11 cellular contexts compared by ENCODE assay signal in the genomic region with DNA sequence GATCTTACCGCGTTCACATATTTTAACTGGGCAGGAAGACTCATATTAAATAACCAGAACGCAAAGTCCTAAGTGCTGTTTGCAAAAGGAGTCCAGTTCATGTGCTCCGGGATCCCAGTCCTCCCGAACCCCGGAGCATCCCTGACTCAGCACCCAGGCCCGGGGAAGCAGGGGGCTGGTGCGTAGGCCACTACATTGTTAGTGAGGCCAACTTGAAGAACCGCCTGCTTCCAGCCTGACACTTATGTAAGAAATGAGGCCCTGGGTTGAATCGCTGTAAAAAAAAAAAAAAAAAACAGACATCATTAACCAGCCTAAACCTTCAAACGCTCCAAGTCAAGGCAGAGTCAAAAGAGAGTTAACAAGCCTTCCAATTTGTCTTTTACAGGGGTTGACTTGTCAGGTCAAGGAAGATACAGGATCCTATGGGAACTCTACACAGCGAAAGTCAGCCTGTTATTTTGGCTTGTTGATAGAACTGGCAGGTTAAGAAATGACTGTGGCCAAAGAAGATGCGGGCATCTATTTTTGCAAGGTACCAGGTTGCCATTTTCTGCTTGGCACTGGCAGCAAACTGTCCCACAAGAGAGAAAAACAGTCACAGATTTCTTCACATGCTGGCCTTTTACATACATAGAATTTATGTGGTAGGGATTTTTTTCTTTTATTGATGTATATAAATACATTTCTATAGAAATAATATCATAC.
DNase-seq lines count a peak whose midpoint lies in the region; ATAC-seq, FAIRE-seq and TF ChIP-seq lines count a peak whose summit lies in the region.
"Had no signal": no experiment of that assay in that cellular context is flagged by ENCODE, and none has a peak within 500 bp of the region (broad histone marks: within the 10 kb centered on the region; RNA-seq: fewer than 3 reads in every experiment).

No MANE protein-coding gene starts in this region.

- no peak for FAIRE-seq in HepG2 (lab: Jason Lieb, UNC)
- FAIRE-seq: A204.1, G401.6 had no signal

- H2AFZ ChIP-seq in HepG2 (ENCODE audit: low read length), result peak overlapping the region; percentile 19

- TF ChIP-seq RAD21 in HepG2 (CRISPR knock-in tag; IDR thresholded peaks at IDR 0.05), result no peak

- TF ChIP-seq POLR2A in HepG2 (IDR thresholded peaks at IDR 0.05; ENCODE audit: insufficient read depth in 1 of 2, low read depth in 2 of 2, low read length in 2 of 2), result no peak
- TF ChIP-seq POLR2A in right lobe of liver (IDR thresholded peaks at IDR 0.05), result no peak

- no peak overlapping the region for H2AK5ac ChIP-seq in mesendoderm (ENCODE audit: low read length)

- TF ChIP-seq EP300 in HepG2 (IDR thresholded peaks at IDR 0.05; ENCODE audit: low read depth in 2 of 2, low read length in 2 of 2), result no peak
- TF ChIP-seq EP300 in HepG2 (CRISPR knock-in tag; IDR thresholded peaks at IDR 0.05; ENCODE audit: borderline replicate concordance), result no peak

- H3K4me3 ChIP-seq in HepG2 (replicated peaks in 1 of 3; ENCODE audit: insufficient read depth in 1 of 3, low read depth in 2 of 3, low read length in 3 of 3) (peak overlapping the region in 2 of 3 experiments; percentile 41; a peak in 4 of 6 replicates), right lobe of liver (no peak overlapping the region), WERI-Rb-1 (ENCODE audit: low read depth, low read length) (no peak overlapping the region), mesendoderm (ENCODE audit: low read length) (no peak overlapping the region), BE2C (ENCODE audit: low read depth, low read length) (no peak overlapping the region)

- peak overlapping the region; percentile 50 for H3K4ac ChIP-seq in mesendoderm (ENCODE audit: low read depth, low read length)

- no peak overlapping the region for H2BK120ac ChIP-seq in mesendoderm (ENCODE audit: low read depth, low read length)

- H3K79me2 ChIP-seq in HepG2 (ENCODE audit: insufficient read depth, low read length), result no peaks in the 10 kb centered on the region
- no peaks in the 10 kb centered on the region for H3K79me2 ChIP-seq in mesendoderm (ENCODE audit: control insufficient read depth, insufficient read depth, low read length)

- no peaks in the 10 kb centered on the region for H3K27me3 ChIP-seq in HepG2 (ENCODE audit: control insufficient read depth in 1 of 2, insufficient read depth in 2 of 2, low read length in 2 of 2)
- H3K27me3 ChIP-seq in right lobe of liver, result no peaks in the 10 kb centered on the region
- H3K27me3 ChIP-seq in WERI-Rb-1 (ENCODE audit: insufficient read depth, low read depth, severe bottlenecking), result no peaks in the 10 kb centered on the region
- no peaks in the 10 kb centered on the region for H3K27me3 ChIP-seq in mesendoderm (ENCODE audit: insufficient read depth, low read length, poor library complexity)
- no peaks in the 10 kb centered on the region for H3K27me3 ChIP-seq in BE2C

- in situ Hi-C loops in HepG2 (cut with HindIII; ENCODE audit: extremely low pct_ligation_motif_present, low pct_unique_long_range_greater_than_20kb), result loop anchor here (25.0 kb wide), 1 partner anchor 325 kb away; no protein-coding TSS in a partner anchor

- H3K4me1 ChIP-seq in HepG2 (ENCODE audit: insufficient read depth, low read length), result peaks cover 16% of the 10 kb centered on the region
- no peaks in the 10 kb centered on the region for H3K4me1 ChIP-seq in right lobe of liver
- H3K4me1 ChIP-seq in mesendoderm (ENCODE audit: control insufficient read depth, low read depth, low read length), result no peaks in the 10 kb centered on the region
- no peaks in the 10 kb centered on the region for H3K4me1 ChIP-seq in BE2C

- H4K20me1 ChIP-seq in HepG2 (ENCODE audit: insufficient read depth, low read length), result no peaks in the 10 kb centered on the region

- ATAC-seq in HepG2 (peak; percentile 66), right lobe of liver (no peak)

- H3K9ac ChIP-seq in HepG2 (ENCODE audit: insufficient read depth, low read depth, low read length) (peak overlapping the region; percentile 17; the same call in 1 of the 2 replicates), mesendoderm (ENCODE audit: low read length) (no peak overlapping the region)

- no peak overlapping the region for H2BK5ac ChIP-seq in mesendoderm (ENCODE audit: low read length)

- DNase-seq in HepG2 (ENCODE audit: low spot score) (no peak), right lobe of liver (no peak), WERI-Rb-1 (no peak), mesendoderm (no peak), BE2C (no peak), RKO (ENCODE audit: low spot score) (no peak)
- no peak for DNase-seq in central memory CD4-positive, alpha-beta T cell
- DNase-seq: DMS79 had no signal

- H3K4me2 ChIP-seq in HepG2 (ENCODE audit: low read depth, low read length) (peak overlapping the region; percentile 76), mesendoderm (ENCODE audit: low read length) (no peak overlapping the region)

- no peak overlapping the region for H4K5ac ChIP-seq in mesendoderm (ENCODE audit: low read length)

- no peaks in the 10 kb centered on the region for H3K79me1 ChIP-seq in mesendoderm (ENCODE audit: low read length)

- intact Hi-C loops in HepG2 (cut with micrococcal nuclease; ENCODE audit: unreplicated experiment) (loop anchor here (5.0 to 10.0 kb wide), 2 partner anchors 50 to 348 kb away; no protein-coding TSS in a partner anchor), right lobe of liver (cut with DNase I) (no loop called here)

- BruUV-seq in HepG2 (replicated peaks; lab: Mats Ljungman, UMichigan), result no TSS peak

- H3K56ac ChIP-seq in mesendoderm (ENCODE audit: low read length), result no peak overlapping the region

- H3K18ac ChIP-seq in mesendoderm (ENCODE audit: low read length), result no peak overlapping the region

- H3K9me3 ChIP-seq in HepG2 (ENCODE audit: low read length) (no peaks in the 10 kb centered on the region), right lobe of liver (no peaks in the 10 kb centered on the region), WERI-Rb-1 (ENCODE audit: severe bottlenecking) (no peaks in the 10 kb centered on the region), BE2C (no peaks in the 10 kb centered on the region)

- POLR2A ChIA-PET in HepG2 (lab: Yijun Ruan, JAX), result no interaction called here

- H3K23ac ChIP-seq in mesendoderm (ENCODE audit: low read length), result no peak overlapping the region

- H4K8ac ChIP-seq in mesendoderm (ENCODE audit: low read depth, low read length), result no peak overlapping the region

- H3K27ac ChIP-seq in HepG2 (ENCODE audit: extremely low read length, insufficient read depth, low read length) (no peak overlapping the region), right lobe of liver (no peak overlapping the region), WERI-Rb-1 (peak overlapping the region; percentile 7; the same call in 1 of the 2 replicates), mesendoderm (ENCODE audit: low read depth, low read length) (no peak overlapping the region)
- H3K27ac ChIP-seq: C4-2B had no signal

- no peak for TF ChIP-seq CTCF in HepG2 (CRISPR knock-in tag; IDR thresholded peaks at IDR 0.05)
- no peak for TF ChIP-seq CTCF in right lobe of liver (IDR thresholded peaks at IDR 0.05)
- no peak for TF ChIP-seq CTCF in WERI-Rb-1 (IDR thresholded peaks at IDR 0.05; ENCODE audit: low read depth, low read length)
- no peak for TF ChIP-seq CTCF in BE2C (IDR thresholded peaks at IDR 0.05; ENCODE audit: low read depth, low read length)

- 31% methylated on average over 13 of the region's 13 CpGs for WGBS in HepG2 (ENCODE audit: low lambda C conversion rate)
- WGBS in right lobe of liver (ENCODE audit: insufficient coverage, low coverage, low lambda C conversion rate, missing lambda C conversion rate), result 61% methylated on average over 11 of the region's 13 CpGs
- no CpG with 5 or more reads among the region's 13 CpGs for WGBS in mesendoderm (ENCODE audit: extremely low coverage, insufficient coverage, low lambda C conversion rate)

- no peak overlapping the region for H2BK15ac ChIP-seq in mesendoderm (replicated peaks; ENCODE audit: low read depth)

- no peaks in the 10 kb centered on the region for H3K36me3 ChIP-seq in HepG2 (replicated peaks in 1 of 2; ENCODE audit: control insufficient read depth in 1 of 2, insufficient read depth in 2 of 2, low read length in 2 of 2)
- H3K36me3 ChIP-seq in right lobe of liver, result no peaks in the 10 kb centered on the region
- H3K36me3 ChIP-seq in WERI-Rb-1, result peaks cover 3% of the 10 kb centered on the region
- no peaks in the 10 kb centered on the region for H3K36me3 ChIP-seq in mesendoderm (ENCODE audit: control insufficient read depth, insufficient read depth, low read length)
- H3K36me3 ChIP-seq in BE2C, result no peaks in the 10 kb centered on the region

- CTCF ChIA-PET in HepG2 (lab: Yijun Ruan, JAX; ENCODE audit: low intra/inter-chr PET ratio, low total read pairs), result interaction anchor here (1.2 kb wide), 1 partner anchor 197 kb away, joined by 6 read pairs; no protein-coding TSS in a partner anchor

TF ChIP-seq in HepG2, 621 proteins besides CTCF, POLR2A, EP300 and RAD21 (continues in another document):
- TF ChIP-seq, protein P1, sequence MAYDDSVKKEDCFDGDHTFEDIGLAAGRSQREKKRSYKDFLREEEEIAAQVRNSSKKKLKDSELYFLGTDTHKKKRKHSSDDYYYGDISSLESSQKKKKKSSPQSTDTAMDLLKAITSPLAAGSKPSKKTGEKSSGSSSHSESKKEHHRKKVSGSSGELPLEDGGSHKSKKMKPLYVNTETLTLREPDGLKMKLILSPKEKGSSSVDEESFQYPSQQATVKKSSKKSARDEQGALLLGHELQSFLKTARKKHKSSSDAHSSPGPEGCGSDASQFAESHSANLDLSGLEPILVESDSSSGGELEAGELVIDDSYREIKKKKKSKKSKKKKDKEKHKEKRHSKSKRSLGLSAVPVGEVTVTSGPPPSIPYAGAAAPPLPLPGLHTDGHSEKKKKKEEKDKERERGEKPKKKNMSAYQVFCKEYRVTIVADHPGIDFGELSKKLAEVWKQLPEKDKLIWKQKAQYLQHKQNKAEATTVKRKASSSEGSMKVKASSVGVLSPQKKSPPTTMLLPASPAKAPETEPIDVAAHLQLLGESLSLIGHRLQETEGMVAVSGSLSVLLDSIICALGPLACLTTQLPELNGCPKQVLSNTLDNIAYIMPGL (CRISPR knock-in tag; IDR thresholded peaks at IDR 0.05; ENCODE audit: borderline replicate concordance in 1 of 2, low read depth in 1 of 2), result 0 out of 4 replicates have a peak, but pooled peaks of 1 of the 2 experiments have one; percentile 9
- 0 out of 4 replicates have a peak, but pooled peaks of 1 of the 2 experiments have one; percentile 10 for TF ChIP-seq MAFK (conservative IDR thresholded peaks at IDR 0.05 in 1 of 2, IDR thresholded peaks at IDR 0.05 in 1 of 2; ENCODE audit: low read length in 2 of 2)

Comparison
In these comparisons a context has a peak if more than half of its experiments do, and no peak if none do; other contexts are left out.
1. H3K4me3 ChIP-seq: peak in HepG2 (2 of 3); none in right lobe of liver (0 of 3), WERI-Rb-1 (single experiment), mesendoderm (single experiment) and BE2C (single experiment).